11 cellular contexts compared by ENCODE assay signal in the genomic region with DNA sequence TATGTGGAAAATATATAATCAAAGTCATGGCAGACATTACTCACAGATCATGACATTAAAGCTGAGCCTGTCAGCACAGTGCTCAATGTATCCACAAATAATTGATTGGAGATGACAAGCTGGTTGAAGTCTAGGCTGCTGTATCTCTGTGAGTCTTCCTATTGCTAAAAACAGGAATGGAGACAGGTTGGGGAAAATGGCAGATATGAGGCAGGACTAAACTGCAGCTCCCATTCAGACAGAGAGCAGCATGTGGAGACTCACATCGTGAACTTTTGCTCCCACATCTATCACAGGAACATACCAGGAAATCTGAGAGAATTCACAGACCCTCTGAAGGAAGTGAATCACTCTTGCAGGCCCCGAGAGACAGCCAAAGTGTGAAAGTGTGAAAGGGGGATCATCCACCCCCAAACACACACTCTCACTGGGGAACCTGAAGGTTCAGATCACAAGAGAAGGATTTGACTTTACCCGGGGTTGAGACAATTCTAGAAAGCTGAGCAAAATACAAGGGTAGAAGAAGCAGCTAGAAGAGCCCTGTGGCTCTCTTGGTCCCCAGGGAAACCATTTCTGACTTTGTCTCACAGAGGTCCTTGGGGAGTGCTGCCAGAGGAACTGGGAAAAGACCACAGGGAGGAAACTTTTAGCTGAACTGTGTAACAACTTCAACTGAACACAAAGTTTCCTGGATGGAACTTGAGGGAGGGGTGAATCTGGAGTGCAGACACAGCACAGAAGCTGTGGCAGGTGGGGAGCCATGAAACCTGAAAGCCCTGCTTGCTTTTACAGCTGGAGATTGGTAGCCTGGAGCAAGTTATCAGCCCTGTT.
DNase-seq lines count a peak whose midpoint lies in the region; ATAC-seq and TF ChIP-seq lines count a peak whose summit lies in the region.
"Had no signal": no experiment of that assay in that cellular context is flagged by ENCODE, and none has a peak within 500 bp of the region (broad histone marks: within the 10 kb centered on the region; RNA-seq: fewer than 3 reads in every experiment).

No MANE protein-coding gene starts in this region.

- no peak overlapping the region for H3K4me3 Mint-ChIP-seq in mesothelial cell of epicardium
- no peak overlapping the region for H3K4me3 Mint-ChIP-seq in activated naive CD4-positive, alpha-beta T cell treated with anti-CD3 and anti-CD28 coated beads for 36 hours
- H3K4me3 Mint-ChIP-seq: activated naive CD4-positive, alpha-beta T cell treated with anti-CD3 and anti-CD28 coated beads, Interleukin-2, amount 50 U/mL, for 24 hours had no signal

- H3K9me3 ChIP-seq in tibial artery, result peaks cover 0 to under 1% (median 0%) of the 10 kb centered on the region in 3 donors
- H3K9me3 ChIP-seq: SJCRH30 had no signal

- no peak overlapping the region for H3K4me3 ChIP-seq in tibial artery
- H3K4me3 ChIP-seq: SJCRH30 had no signal

- DNase-seq in mesothelial cell of epicardium (ENCODE audit: low spot score in 2 of 2, unreplicated experiment in 2 of 2), result no peak
- DNase-seq in AML-193 (lab: John Stamatoyannopoulos, UW), result no peak
- DNase-seq in tibial artery, result no peak
- DNase-seq in LoVo (ENCODE audit: low spot score), result no peak
- DNase-seq in activated naive CD4-positive, alpha-beta T cell treated with anti-CD3 and anti-CD28 coated beads for 36 hours, result no peak
- DNase-seq: erythroblast, SJCRH30 had no signal

- peak; percentile 33 for ATAC-seq in GM18858 (IDR thresholded peaks at IDR 0.05; ENCODE audit: unreplicated experiment)
- ATAC-seq in GM21515 (IDR thresholded peaks at IDR 0.05; ENCODE audit: unreplicated experiment), result peak; percentile 34
- peak; percentile 48 for ATAC-seq in HG03342 (IDR thresholded peaks at IDR 0.05; ENCODE audit: unreplicated experiment)

- H3K27me3 Mint-ChIP-seq in mesothelial cell of epicardium (ENCODE audit: low read depth), result no peaks in the 10 kb centered on the region
- H3K27me3 Mint-ChIP-seq in activated naive CD4-positive, alpha-beta T cell treated with anti-CD3 and anti-CD28 coated beads for 36 hours (ENCODE audit: low read depth), result peaks cover 6% of the 10 kb centered on the region

- no peak overlapping the region for H3K27ac ChIP-seq in tibial artery
- H3K27ac ChIP-seq: SJCRH30 had no signal

- H3K36me3 ChIP-seq in tibial artery, result no peaks in the 10 kb centered on the region
- H3K36me3 ChIP-seq: SJCRH30 had no signal

- H3K27ac Mint-ChIP-seq in mesothelial cell of epicardium, result peak overlapping the region; percentile 86
- no peak overlapping the region for H3K27ac Mint-ChIP-seq in activated naive CD4-positive, alpha-beta T cell treated with anti-CD3 and anti-CD28 coated beads for 36 hours
- H3K27ac Mint-ChIP-seq: activated naive CD4-positive, alpha-beta T cell treated with anti-CD3 and anti-CD28 coated beads, Interleukin-2, amount 50 U/mL, for 24 hours had no signal

- peaks cover 2% of the 10 kb centered on the region for H3K36me3 Mint-ChIP-seq in mesothelial cell of epicardium
- H3K36me3 Mint-ChIP-seq in activated naive CD4-positive, alpha-beta T cell treated with anti-CD3 and anti-CD28 coated beads for 36 hours (ENCODE audit: low read depth), result no peaks in the 10 kb centered on the region

- intact Hi-C loops in tibial artery (cut with DNase I; ENCODE audit: low total_unique reads), result no loop called here
- intact Hi-C loops in activated naive CD4-positive, alpha-beta T cell treated with anti-CD3 and anti-CD28 coated beads for 36 hours (cut with micrococcal nuclease), result no loop called here

- H3K27me3 ChIP-seq in tibial artery, result no peaks in the 10 kb centered on the region

- TF ChIP-seq CTCF in mesothelial cell of epicardium (IDR thresholded peaks at IDR 0.05; ENCODE audit: unreplicated experiment) (no peak), tibial artery (IDR thresholded peaks at IDR 0.05) (no peak)

- no peaks in the 10 kb centered on the region for H3K4me1 ChIP-seq in tibial artery
- H3K4me1 ChIP-seq: SJCRH30 had no signal

- peaks cover 42% of the 10 kb centered on the region for H3K4me1 Mint-ChIP-seq in mesothelial cell of epicardium
- H3K4me1 Mint-ChIP-seq in activated naive CD4-positive, alpha-beta T cell treated with anti-CD3 and anti-CD28 coated beads for 36 hours (ENCODE audit: low read depth), result peaks cover 6% of the 10 kb centered on the region

- H3K9me3 Mint-ChIP-seq in mesothelial cell of epicardium, result peaks cover 32% of the 10 kb centered on the region
- H3K9me3 Mint-ChIP-seq in activated naive CD4-positive, alpha-beta T cell treated with anti-CD3 and anti-CD28 coated beads for 36 hours, result no peaks in the 10 kb centered on the region

- CTCF ChIA-PET in activated naive CD4-positive, alpha-beta T cell treated with anti-CD3 and anti-CD28 coated beads for 36 hours (lab: Charles Lee), result interaction anchor here (0.6 to 0.7 kb wide), 2 partner anchors 101 to 500 kb away, joined by 3 to 6 read pairs; no protein-coding TSS in a partner anchor
